Comparison of ENCODE assay signal across 15 cellular contexts in genomic region chr14:70036665-70037064, GRCh38.
A peak's percentile ranks its signal among the peaks of the same experiment; 100 is the strongest.
DNase-seq lines count a peak whose midpoint lies in the region; ATAC-seq, FAIRE-seq and TF ChIP-seq lines count a peak whose summit lies in the region.
"Had no signal": no experiment of that assay in that cellular context is flagged by ENCODE, and none has a peak within 500 bp of the region (broad histone marks: within the 10 kb centered on the region; RNA-seq: fewer than 3 reads in every experiment).

No MANE protein-coding gene starts in this region.

- 72% methylated on average over 1 of the region's 1 CpG for WGBS in hepatocyte (ENCODE audit: low lambda C conversion rate, missing lambda C conversion rate)
- WGBS in aorta, 2 donors: 53 to 68% methylated on average over 1 of the region's 1 CpG

- POLR2A ChIA-PET in AG04450 (lab: Yijun Ruan, JAX) (interaction anchor here (0.7 kb wide), 1 partner anchor 235 kb away, joined by 6 read pairs; no protein-coding TSS in a partner anchor), OCI-LY7 (lab: Charles Lee) (no interaction called here)

- no TSS peak for BruUV-seq in OCI-LY7 (replicated peaks; lab: Mats Ljungman, UMichigan)

- no peaks in the 10 kb centered on the region for H4K20me1 ChIP-seq in OCI-LY7 (ENCODE audit: insufficient read depth, low read length)
- H4K20me1 ChIP-seq in hepatocyte (ENCODE audit: insufficient read depth, poor library complexity, severe bottlenecking): no peaks in the 10 kb centered on the region
- H4K20me1 ChIP-seq: BLaER1 had no signal

- FAIRE-seq in GM12892 (lab: Jason Lieb, UNC): peak; percentile 30
- FAIRE-seq: GM18507 had no signal

- no peak for DNase-seq in AG04450 (ENCODE audit: low read depth, low spot score)
- no peak for DNase-seq in GM12892 (ENCODE audit: insufficient read length)
- DNase-seq in OCI-LY7 (ENCODE audit: low spot score): no peak
- no peak for DNase-seq in hepatocyte (ENCODE audit: low spot score)
- DNase-seq in aorta: no peak
- DNase-seq in stimulated activated CD4-positive, alpha-beta T cell treated with anti-CD3 and anti-CD28 coated beads, Interleukin-15, amount 100 ng/mL, for 24 hours: no peak
- no peak for DNase-seq in NCI-H128 (lab: John Stamatoyannopoulos, UW; ENCODE audit: unreplicated experiment)
- DNase-seq: EL; glutamatergic neuron; NCI-H226; stimulated activated CD4-positive, alpha-beta T cell treated with anti-CD3 and anti-CD28 coated beads, Interleukin-2, amount 100 ng/mL, for 24 hours; T1000 had no signal

- intact Hi-C loops in OCI-LY7 (cut with micrococcal nuclease; ENCODE audit: unreplicated experiment): no loop called here
- intact Hi-C loops in aorta (cut with DNase I): no loop called here

- 0 out of 2 replicates have a peak, but pooled peaks have one; percentile 6 for TF ChIP-seq CTCF in AG04450 (IDR thresholded peaks at IDR 0.05; ENCODE audit: low read depth, low read length)
- TF ChIP-seq CTCF in OCI-LY7 (conservative IDR thresholded peaks at IDR 0.05; ENCODE audit: low read length): 0 out of 2 replicates have a peak, but pooled peaks have one; percentile 20
- TF ChIP-seq CTCF in hepatocyte (IDR thresholded peaks at IDR 0.05; ENCODE audit: poor library complexity): peak; percentile 5

- H3K9me2 ChIP-seq in OCI-LY7 (ENCODE audit: insufficient read depth, low read length) (no peaks in the 10 kb centered on the region), hepatocyte (replicated peaks; ENCODE audit: insufficient read depth) (no peaks in the 10 kb centered on the region)

- H3K4me2 ChIP-seq in OCI-LY7 (ENCODE audit: low read length) (no peak overlapping the region), hepatocyte (no peak overlapping the region)
- H3K4me2 ChIP-seq: BLaER1 had no signal

- H2AFZ ChIP-seq in OCI-LY7 (ENCODE audit: low read length) (no peak overlapping the region), hepatocyte (no peak overlapping the region)

- no peaks in the 10 kb centered on the region for H3K79me2 ChIP-seq in OCI-LY7 (ENCODE audit: insufficient read depth, low read depth, low read length)
- no peaks in the 10 kb centered on the region for H3K79me2 ChIP-seq in hepatocyte

- no peak overlapping the region for H3K27ac ChIP-seq in AG04450 (ENCODE audit: low read depth, low read length)
- H3K27ac ChIP-seq in OCI-LY7 (ENCODE audit: low read depth, low read length, poor library complexity, severe bottlenecking): no peak overlapping the region
- no peak overlapping the region for H3K27ac ChIP-seq in hepatocyte
- no peak overlapping the region for H3K27ac ChIP-seq in aorta (ENCODE audit: low read depth in 1 of 2, low read length in 2 of 2)
- H3K27ac ChIP-seq: BLaER1 had no signal

- H3K9me3 ChIP-seq in AG04450 (ENCODE audit: control insufficient read depth, insufficient read depth, low read length) (no peaks in the 10 kb centered on the region), OCI-LY7 (ENCODE audit: low read length) (no peaks in the 10 kb centered on the region), hepatocyte (ENCODE audit: low read depth) (no peaks in the 10 kb centered on the region), aorta (ENCODE audit: control insufficient read depth, low read length) (peaks cover 2% of the 10 kb centered on the region)
- H3K9me3 ChIP-seq: BLaER1 had no signal

- ATAC-seq in HG03025 (IDR thresholded peaks at IDR 0.05; ENCODE audit: low FRiP score, unreplicated experiment): no peak
- ATAC-seq in aorta (ENCODE audit: low FRiP score): no peak

- H3K4me3 ChIP-seq in AG04450 (ENCODE audit: low read depth, low read length): no peak overlapping the region
- H3K4me3 ChIP-seq in OCI-LY7 (ENCODE audit: low read depth, low read length, poor library complexity, severe bottlenecking): no peak overlapping the region
- H3K4me3 ChIP-seq in hepatocyte: no peak overlapping the region
- H3K4me3 ChIP-seq in aorta (ENCODE audit: low read length in 2 of 2): no peak overlapping the region
- H3K4me3 ChIP-seq: BLaER1 had no signal

- H3K27me3 ChIP-seq in AG04450 (ENCODE audit: control insufficient read depth, insufficient read depth, low read length) (no peaks in the 10 kb centered on the region), hepatocyte (peaks cover 7% of the 10 kb centered on the region), aorta (ENCODE audit: control insufficient read depth in 1 of 2, insufficient read depth in 2 of 2, low read length in 1 of 2) (peaks cover 0 to 6% of the 10 kb centered on the region in 2 donors)
- H3K27me3 ChIP-seq: BLaER1 had no signal

- no peak for TF ChIP-seq POLR2A in GM12892 (IDR thresholded peaks at IDR 0.05; ENCODE audit: low read depth, low read length)

- H3K36me3 ChIP-seq in OCI-LY7 (ENCODE audit: insufficient read depth, low read length) (no peaks in the 10 kb centered on the region), hepatocyte (replicated peaks; ENCODE audit: insufficient read depth, low read depth) (no peaks in the 10 kb centered on the region), aorta (ENCODE audit: control insufficient read depth in 1 of 2, insufficient read depth in 2 of 2, low read length in 1 of 2) (no peaks in the 10 kb centered on the region)
- H3K36me3 ChIP-seq: BLaER1 had no signal

- CTCF ChIA-PET in AG04450 (lab: Charles Lee) (interaction anchor here (0.9 to 4.0 kb wide), 2 partner anchors 9 to 218 kb away, joined by 4 to 14 read pairs; no protein-coding TSS in a partner anchor), OCI-LY7 (lab: Charles Lee; ENCODE audit: unreplicated experiment) (no interaction called here)

- H3K4me1 ChIP-seq in OCI-LY7 (ENCODE audit: insufficient read depth, low read length, poor library complexity, severe bottlenecking): no peaks in the 10 kb centered on the region
- H3K4me1 ChIP-seq in hepatocyte (ENCODE audit: insufficient read depth): no peaks in the 10 kb centered on the region
- no peaks in the 10 kb centered on the region for H3K4me1 ChIP-seq in aorta (ENCODE audit: control insufficient read depth in 1 of 2, insufficient read depth in 2 of 2, low read length in 2 of 2)
- H3K4me1 ChIP-seq: BLaER1 had no signal
